In genomic region chr9:129437626-129438323, GRCh38 we compare ENCODE assay signal across 8 cellular contexts.
A peak's percentile ranks its signal among the peaks of the same experiment; 100 is the strongest.
DNase-seq lines count a peak whose midpoint lies in the region; TF ChIP-seq lines count a peak whose summit lies in the region.

No MANE protein-coding gene starts in this region.

- H2AFZ ChIP-seq in smooth muscle cell (ENCODE audit: low read depth) = peak overlapping the region; percentile 76

- WGBS in smooth muscle cell (ENCODE audit: low lambda C conversion rate) = 24% methylated on average over 23 of the region's 25 CpGs

- H4K20me1 ChIP-seq in smooth muscle cell (ENCODE audit: low read depth) = no peaks in the 10 kb centered on the region

- H3K9me3 ChIP-seq in HUES6 (ENCODE audit: control insufficient read depth, insufficient read depth, low read depth, low read length) = no peaks in the 10 kb centered on the region
- H3K9me3 ChIP-seq in adipocyte (ENCODE audit: control insufficient read depth, low read length) = peaks cover 6% of the 10 kb centered on the region
- no peaks in the 10 kb centered on the region for H3K9me3 ChIP-seq in iPS-18c (ENCODE audit: control insufficient read depth, insufficient read depth, low read length)
- no peaks in the 10 kb centered on the region for H3K9me3 ChIP-seq in smooth muscle cell (replicated peaks; ENCODE audit: low read depth)

- TF ChIP-seq CTCF in smooth muscle cell (IDR thresholded peaks at IDR 0.05; ENCODE audit: borderline replicate concordance, insufficient read depth, poor library complexity, severe bottlenecking) = no peak

- no peaks in the 10 kb centered on the region for H3K79me2 ChIP-seq in smooth muscle cell (ENCODE audit: low read depth)

- H3K4me3 ChIP-seq in HUES6 (ENCODE audit: low read depth, low read length) (peak overlapping the region; percentile 59), adipocyte (ENCODE audit: low read length) (peak overlapping the region; percentile 79), iPS-18c (ENCODE audit: insufficient read depth, low read depth, low read length) (peak overlapping the region; percentile 40), smooth muscle cell (peak overlapping the region; percentile 53)

- DNase-seq in adipocyte (ENCODE audit: low read depth) (no peak), smooth muscle cell (lab: John Stamatoyannopoulos, UW; ENCODE audit: unreplicated experiment) (no peak), Ammon's horn (ENCODE audit: low spot score) (no peak), Kasumi-1 (lab: John Stamatoyannopoulos, UW) (no peak), UCSD-AML1 (lab: John Stamatoyannopoulos, UW; ENCODE audit: unreplicated experiment) (no peak), NCI-H2081 (lab: John Stamatoyannopoulos, UW) (no peak)

- H3K27me3 ChIP-seq in HUES6 (ENCODE audit: control insufficient read depth, insufficient read depth, low read length) (peaks cover 54% of the 10 kb centered on the region), adipocyte (replicated peaks; ENCODE audit: control insufficient read depth, insufficient read depth, low read length) (peaks cover 10% of the 10 kb centered on the region), smooth muscle cell (ENCODE audit: low read depth) (no peaks in the 10 kb centered on the region)

- H3K9ac ChIP-seq in HUES6 (ENCODE audit: low read length) (no peak overlapping the region), adipocyte (ENCODE audit: low read length) (peak overlapping the region; percentile 82), smooth muscle cell (ENCODE audit: low read depth) (peak overlapping the region; percentile 23)

- H3K27ac ChIP-seq in HUES6 (ENCODE audit: low read depth, low read length) (no peak overlapping the region), smooth muscle cell (ENCODE audit: low read depth) (no peak overlapping the region)

- H3F3A ChIP-seq in smooth muscle cell (ENCODE audit: low read depth) = peaks cover 4% of the 10 kb centered on the region

- H3K36me3 ChIP-seq in HUES6 (ENCODE audit: control insufficient read depth, insufficient read depth, low read length) (no peaks in the 10 kb centered on the region), adipocyte (ENCODE audit: control insufficient read depth, insufficient read depth, low read length, severe bottlenecking) (no peaks in the 10 kb centered on the region), smooth muscle cell (ENCODE audit: low read depth) (no peaks in the 10 kb centered on the region)

- peak overlapping the region; percentile 85 for H3K4me2 ChIP-seq in smooth muscle cell

- H3K4me1 ChIP-seq in HUES6 (ENCODE audit: control insufficient read depth, insufficient read depth, low read length) (peaks cover 23% of the 10 kb centered on the region), adipocyte (ENCODE audit: control insufficient read depth, insufficient read depth, low read length) (peaks cover 11% of the 10 kb centered on the region), smooth muscle cell (ENCODE audit: low read depth) (peaks cover 16% of the 10 kb centered on the region)
